Comparison of ENCODE assay signal across 13 cellular contexts in the genomic region with DNA sequence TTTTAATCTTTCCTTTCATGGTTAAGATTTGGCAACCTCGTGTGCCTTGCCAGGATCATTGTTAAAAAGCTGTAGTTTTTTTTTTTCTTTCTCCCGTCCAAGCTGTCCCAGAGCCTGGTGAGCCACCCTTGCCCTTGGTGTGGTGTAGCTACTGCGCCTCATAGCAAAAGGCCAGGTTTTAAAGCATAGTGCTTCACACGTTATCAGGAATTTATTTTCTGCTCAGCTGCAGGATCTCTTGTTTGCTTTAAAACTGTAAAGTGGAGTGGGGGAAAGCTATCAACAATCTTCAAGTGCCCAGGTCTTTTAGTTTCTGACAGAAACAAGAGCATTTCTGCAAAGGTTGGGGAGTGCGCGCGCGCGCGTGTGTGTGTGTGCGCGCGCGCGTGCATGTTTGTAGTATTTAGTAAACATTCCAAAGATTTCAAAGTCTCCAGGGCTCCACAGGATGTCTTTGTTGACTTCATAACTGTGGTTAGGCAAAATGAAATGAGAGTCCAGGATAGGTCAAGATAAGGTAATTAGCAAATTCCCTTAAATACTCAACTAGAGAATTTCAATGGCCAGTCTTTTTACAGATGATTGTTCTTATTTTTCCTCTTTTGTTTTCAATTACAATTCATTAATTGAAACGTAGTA. TPM values are rescaled to one million over a fixed set of nuclear protein-coding genes. Genes with fewer than 3 reads are reported as not detected.
DNase-seq lines count a peak whose midpoint lies in the region; ATAC-seq, FAIRE-seq and TF ChIP-seq lines count a peak whose summit lies in the region.
"Had no signal": no experiment of that assay in that cellular context is flagged by ENCODE, and none has a peak within 500 bp of the region (broad histone marks: within the 10 kb centered on the region; RNA-seq: fewer than 3 reads in every experiment).

No MANE protein-coding gene starts in this region.

- H3K36me3 ChIP-seq in HepG2 (replicated peaks in 1 of 2; ENCODE audit: control insufficient read depth in 1 of 2, insufficient read depth in 2 of 2, low read length in 2 of 2), result no peaks in the 10 kb centered on the region
- H3K36me3 ChIP-seq: ascending aorta had no signal

- TF ChIP-seq EP300 in HepG2 (IDR thresholded peaks at IDR 0.05; ENCODE audit: low read depth in 2 of 2, low read length in 2 of 2), result no peak
- no peak for TF ChIP-seq EP300 in HepG2 (CRISPR knock-in tag; IDR thresholded peaks at IDR 0.05; ENCODE audit: borderline replicate concordance)

- no peak for TF ChIP-seq POLR2A in HepG2 (IDR thresholded peaks at IDR 0.05; ENCODE audit: insufficient read depth in 1 of 2, low read depth in 2 of 2, low read length in 2 of 2)

- TF ChIP-seq CTCF in brain (conservative IDR thresholded peaks at IDR 0.05) (no peak), HepG2 (CRISPR knock-in tag; IDR thresholded peaks at IDR 0.05) (no peak)

- FAIRE-seq in HepG2 (lab: Jason Lieb, UNC), result peak; percentile 67
- no peak for FAIRE-seq in GM19239 (lab: Jason Lieb, UNC)
- FAIRE-seq: H54 had no signal

- 5% methylated on average over 15 of the region's 16 CpGs for WGBS in HepG2 (ENCODE audit: low lambda C conversion rate)

- no peaks in the 10 kb centered on the region for H3K79me2 ChIP-seq in HepG2 (ENCODE audit: insufficient read depth, low read length)

- peaks cover 10% of the 10 kb centered on the region for H3K36me3 Mint-ChIP-seq in brain
- H3K36me3 Mint-ChIP-seq: stimulated activated memory B cell treated with anti-CD40 and anti-IgM and Interleukin-4, amounts not matched to agents 10 μg/mL and 1 μg/mL and 100 μg/mL, for 72 hours had no signal

- peak overlapping the region in 2 of 3 experiments; percentile 32 to 38; a peak in 2 of 6 replicates for H3K4me3 ChIP-seq in HepG2 (replicated peaks in 1 of 3; ENCODE audit: insufficient read depth in 1 of 3, low read depth in 2 of 3, low read length in 3 of 3)
- H3K4me3 ChIP-seq: ascending aorta had no signal

- TF ChIP-seq RAD21 in HepG2 (CRISPR knock-in tag; IDR thresholded peaks at IDR 0.05), result no peak

- no peak overlapping the region for H3K27ac ChIP-seq in HepG2 (ENCODE audit: extremely low read length, insufficient read depth, low read length)
- H3K27ac ChIP-seq: ascending aorta had no signal

- POLR2A ChIA-PET in HepG2 (lab: Yijun Ruan, JAX), result no interaction called here

- no peak overlapping the region for H3K9ac ChIP-seq in HepG2 (ENCODE audit: insufficient read depth, low read depth, low read length)

- intact Hi-C loops in HepG2 (cut with micrococcal nuclease; ENCODE audit: unreplicated experiment), result no loop called here

- DNase-seq in AG20443 (ENCODE audit: low spot score) (peak; percentile 36), HuH-7 (ENCODE audit: low spot score) (peak; percentile 41), HepG2 (ENCODE audit: low spot score) (peak; percentile 84), GM19239 (ENCODE audit: insufficient read length, low spot score) (no peak), hypothalamus (lab: John Stamatoyannopoulos, UW) (no peak), NOMO-1 treated with dmso at 0.1 percent for 144 hours (lab: John Stamatoyannopoulos, UW; ENCODE audit: unreplicated experiment) (no peak)
- DNase-seq in NK-92 treated with Interleukin-12 subunit alpha and Interleukin-12 subunit beta, amount 100 ng/mL, for 24 hours (lab: John Stamatoyannopoulos, UW), result no peak
- DNase-seq: activated CD8-positive, alpha-beta memory T cell treated with anti-CD3 and anti-CD28 coated beads for 24 hours; NCI-H1694 treated with DMSO at 0.1 percent for 48 hours had no signal

- H3K27me3 ChIP-seq in HepG2 (ENCODE audit: control insufficient read depth in 1 of 2, insufficient read depth in 2 of 2, low read length in 2 of 2), result no peaks in the 10 kb centered on the region; a peak in 1 of 5 replicates
- H3K27me3 ChIP-seq: ascending aorta had no signal

- H3K4me3 Mint-ChIP-seq in brain, result peak overlapping the region; percentile 6 to 70 (median 14)
- H3K4me3 Mint-ChIP-seq: stimulated activated memory B cell treated with anti-CD40 and anti-IgM and Interleukin-4, amounts not matched to agents 10 μg/mL and 1 μg/mL and 100 μg/mL, for 72 hours had no signal

- H3K9me3 ChIP-seq in HepG2 (ENCODE audit: low read length), result no peaks in the 10 kb centered on the region
- H3K9me3 ChIP-seq: ascending aorta had no signal

- H3K4me1 Mint-ChIP-seq in brain, result peaks cover 46% of the 10 kb centered on the region
- H3K4me1 Mint-ChIP-seq: stimulated activated memory B cell treated with anti-CD40 and anti-IgM and Interleukin-4, amounts not matched to agents 10 μg/mL and 1 μg/mL and 100 μg/mL, for 72 hours had no signal

- H3K27me3 Mint-ChIP-seq in brain, result peaks cover 8% of the 10 kb centered on the region

- peaks cover 29% of the 10 kb centered on the region for H3K4me1 ChIP-seq in HepG2 (ENCODE audit: insufficient read depth, low read length)

- H2AFZ ChIP-seq in HepG2 (ENCODE audit: low read length), result no peak overlapping the region

- H3K4me2 ChIP-seq in HepG2 (ENCODE audit: low read depth, low read length), result peak overlapping the region; percentile 52

- CTCF ChIA-PET in HepG2 (lab: Yijun Ruan, JAX; ENCODE audit: low intra/inter-chr PET ratio, low total read pairs), result no interaction called here

- peak; percentile 90 for ATAC-seq in HepG2
- ATAC-seq: stimulated activated memory B cell treated with anti-CD40 and anti-IgM and Interleukin-4, amounts not matched to agents 10 μg/mL and 1 μg/mL and 100 μg/mL, for 72 hours had no signal

- BruUV-seq in HepG2 (replicated peaks; lab: Mats Ljungman, UMichigan), result no TSS peak

- H3K27ac Mint-ChIP-seq in brain, result peak overlapping the region; percentile 27 to 84 (median 52)
- H3K27ac Mint-ChIP-seq: stimulated activated memory B cell treated with anti-CD40 and anti-IgM and Interleukin-4, amounts not matched to agents 10 μg/mL and 1 μg/mL and 100 μg/mL, for 72 hours had no signal

- in situ Hi-C loops in HepG2 (cut with HindIII; ENCODE audit: extremely low pct_ligation_motif_present, low pct_unique_long_range_greater_than_20kb), result no loop called here

- no peaks in the 10 kb centered on the region for H4K20me1 ChIP-seq in HepG2 (ENCODE audit: insufficient read depth, low read length)

- peaks cover 0 to 10% (median 0%) of the 10 kb centered on the region in 5 experiments for H3K9me3 Mint-ChIP-seq in brain
- H3K9me3 Mint-ChIP-seq: stimulated activated memory B cell treated with anti-CD40 and anti-IgM and Interleukin-4, amounts not matched to agents 10 μg/mL and 1 μg/mL and 100 μg/mL, for 72 hours had no signal

TF ChIP-seq in HepG2, 621 proteins besides CTCF, POLR2A, EP300 and RAD21 (continues in another document):
- no peak for TF ChIP-seq MYNN (CRISPR knock-in tag; IDR thresholded peaks at IDR 0.05; ENCODE audit: low read depth)

RNA-seq across cellular contexts. Expression of gene EML1, which starts 45.5 kb away (rescaled TPM):
- polyA plus RNA-seq in brain (ENCODE audit: insufficient read depth, low read depth, low replicate concordance), result 13.4 TPM
- total RNA-seq in HepG2 (2016; rRNA removed; fragmentation: Illumina TruSeq; extraction: Trizol), result 1.3 and 1.7 TPM in 2 replicates
- total RNA-seq in HepG2 (2016; cell fraction: cytosol; rRNA removed; fragmentation: Illumina TruSeq; extraction: Trizol; ENCODE audit: low read depth), result 2.3 and 2.6 TPM in 2 replicates
- 1.7 TPM in 2 replicates for total RNA-seq in HepG2 (2016; cell fraction: insoluble cytoplasmic fraction; rRNA removed; fragmentation: Illumina TruSeq; extraction: Trizol)
- total RNA-seq in HepG2 (2016; cell fraction: membrane; rRNA removed; fragmentation: Illumina TruSeq; extraction: Trizol), result 1.5 and 1.9 TPM in 2 replicates
- 1.7 and 2.5 TPM in 2 replicates for total RNA-seq in HepG2 (2016; cell fraction: nucleus; rRNA removed; fragmentation: Illumina TruSeq; extraction: Trizol)
- polyA plus RNA-seq in HepG2 (2011; rRNA removed), result 0.25 and 0.59 TPM in 2 replicates
- polyA plus RNA-seq in HepG2 (2011; cell fraction: cytosol; rRNA removed), result 0.18 and 0.24 TPM in 2 replicates
- 0.43 and 0.68 TPM in 2 replicates for polyA plus RNA-seq in HepG2 (2011; cell fraction: nucleus; rRNA removed)
- 0.44 and 0.72 TPM in 2 replicates for polyA plus RNA-seq in HepG2 (2012)
- 1.4 and 2.2 TPM in 2 replicates for polyA plus RNA-seq in HepG2 (2016; cell fraction: cytosol; fragmentation: Illumina TruSeq; extraction: Trizol; ENCODE audit: low read depth)
- 1.0 and 1.2 TPM in 2 replicates for polyA plus RNA-seq in HepG2 (2016; cell fraction: insoluble cytoplasmic fraction; fragmentation: Illumina TruSeq; extraction: Trizol; ENCODE audit: low read depth)
- 1.9 and 2.0 TPM in 2 replicates for polyA plus RNA-seq in HepG2 (2016; cell fraction: membrane; fragmentation: Illumina TruSeq; extraction: Trizol; ENCODE audit: low read depth)
- polyA plus RNA-seq in HepG2 (2016; cell fraction: nucleus; fragmentation: Illumina TruSeq; extraction: Trizol; ENCODE audit: insufficient read depth, low read depth), result 1.3 and 1.7 TPM in 2 replicates
- polyA minus RNA-seq in HepG2 (2011; rRNA and poly(A)+ RNA removed; ENCODE audit: low replicate concordance), result 1.0 and 40.3 TPM in 2 replicates
- 0.44 and 0.49 TPM in 2 replicates for polyA minus RNA-seq in HepG2 (2011; cell fraction: cytosol; rRNA and poly(A)+ RNA removed)
- 0.90 and 1.6 TPM in 2 replicates for polyA minus RNA-seq in HepG2 (2011; cell fraction: nucleus; rRNA and poly(A)+ RNA removed)

Comparison
In these comparisons a context has a peak if more than half of its experiments do, and no peak if none do; other contexts are left out.
1. DNase-seq: peak in AG20443 (single experiment), HuH-7 (single experiment) and HepG2 (single experiment); none in GM19239 (single experiment), hypothalamus (0 of 51), NOMO-1 treated with dmso at 0.1 percent for 144 hours (single experiment) and NK-92 treated with Interleukin-12 subunit alpha and Interleukin-12 subunit beta, amount 100 ng/mL, for 24 hours (single experiment).